19 cellular contexts compared by ENCODE assay signal in genomic region chr6:39847216-39847615, GRCh38. TPM values are rescaled to one million over a fixed set of nuclear protein-coding genes. Genes with fewer than 3 reads are reported as not detected.
DNase-seq lines count a peak whose midpoint lies in the region; ATAC-seq and TF ChIP-seq lines count a peak whose summit lies in the region.
"Had no signal": no experiment of that assay in that cellular context is flagged by ENCODE, and none has a peak within 500 bp of the region (broad histone marks: within the 10 kb centered on the region; RNA-seq: fewer than 3 reads in every experiment).

No MANE protein-coding gene starts in this region.

- H3K27me3 ChIP-seq in right atrium auricular region, result no peaks in the 10 kb centered on the region
- no peaks in the 10 kb centered on the region for H3K27me3 ChIP-seq in gastrocnemius medialis
- H3K27me3 ChIP-seq: cardiac muscle cell, vagina had no signal

- DNase-seq in GM03348 (ENCODE audit: low spot score) (peak; percentile 17), coronary artery (ENCODE audit: low spot score) (peak; percentile 80), right atrium auricular region (ENCODE audit: low spot score) (peak; percentile 62), gastrocnemius medialis (no peak), DMS79 (lab: John Stamatoyannopoulos, UW) (no peak), GDM1 (lab: John Stamatoyannopoulos, UW) (no peak), NOMO-1 treated with dmso at 0.1 percent for 144 hours (lab: John Stamatoyannopoulos, UW; ENCODE audit: unreplicated experiment) (no peak), 8988T (no peak)
- DNase-seq: ACHN; activated CD4-positive, alpha-beta T cell treated with anti-CD3 and anti-CD28 coated beads, Interleukin-2, amount 10 ng/mL, durations not matched to agents 24 days and 14 days; CD8-positive, alpha-beta T cell; EL; NCI-H2107; NCI-H526 treated with DMSO at 0.1 percent for 48 hours had no signal

- H3K36me3 ChIP-seq in right atrium auricular region (no peaks in the 10 kb centered on the region), gastrocnemius medialis (no peaks in the 10 kb centered on the region)
- H3K36me3 ChIP-seq: cardiac muscle cell, vagina had no signal

- intact Hi-C loops in gastrocnemius medialis (cut with DNase I; ENCODE audit: low total_unique reads), result no loop called here

- no peak for ATAC-seq in gastrocnemius medialis
- ATAC-seq: CD8-positive, alpha-beta T cell; K562; Panc1 had no signal

- no peaks in the 10 kb centered on the region for H3K9me3 ChIP-seq in right atrium auricular region
- H3K9me3 ChIP-seq in gastrocnemius medialis, result no peaks in the 10 kb centered on the region
- H3K9me3 ChIP-seq: vagina had no signal

- in situ Hi-C loops in gastrocnemius medialis (cut with MboI; ENCODE audit: low sequenced_read_pairs in 4 of 4), result no loop called here

- peak overlapping the region; percentile 21 for H3K4me3 ChIP-seq in coronary artery
- no peak overlapping the region for H3K4me3 ChIP-seq in right atrium auricular region
- no peak overlapping the region for H3K4me3 ChIP-seq in gastrocnemius medialis
- H3K4me3 ChIP-seq: cardiac muscle cell, K562, skin epidermis, vagina had no signal

- TF ChIP-seq CTCF in coronary artery (IDR thresholded peaks at IDR 0.05) (no peak), right atrium auricular region (IDR thresholded peaks at IDR 0.05) (no peak), gastrocnemius medialis (IDR thresholded peaks at IDR 0.05 in 4 of 5, conservative IDR thresholded peaks at IDR 0.05 in 1 of 5) (no peak)

- no peak for TF ChIP-seq POLR2A in gastrocnemius medialis (IDR thresholded peaks at IDR 0.05)

- H3K4me1 ChIP-seq in right atrium auricular region (peaks cover 0 to 43% of the 10 kb centered on the region in 2 donors), gastrocnemius medialis (peaks cover 6 to 49% of the 10 kb centered on the region in 2 donors)

- H3K27ac ChIP-seq in coronary artery (peak overlapping the region; percentile 48 to 65), right atrium auricular region (peak overlapping the region in 1 of 2 donors; percentile 29), gastrocnemius medialis (peak overlapping the region in 3 of 4 donors; percentile 1 to 28 (median 17))
- H3K27ac ChIP-seq: cardiac muscle cell, vagina had no signal

RNA-seq across cellular contexts. Expression of gene DAAM2, which starts 55.0 kb away (rescaled TPM):
- 1 to 10 TPM; 8.3 to 9.7 TPM for total RNA-seq in right atrium auricular region
- 10 to 100 TPM; 25.9 to 84.0 (median 48.5) TPM for total RNA-seq in gastrocnemius medialis
- total RNA-seq: activated CD4-positive, alpha-beta T cell treated with anti-CD3 and anti-CD28 coated beads, Interleukin-2, amount 10 ng/mL, durations not matched to agents 24 days and 14 days; CD8-positive, alpha-beta T cell had no signal

Comparison
In these comparisons a context has a peak if more than half of its experiments do, and no peak if none do; other contexts are left out.
1. DNase-seq: peak in GM03348 (single experiment), coronary artery (single experiment) and right atrium auricular region (single experiment); none in gastrocnemius medialis (0 of 2), DMS79 (single experiment), GDM1 (single experiment), NOMO-1 treated with dmso at 0.1 percent for 144 hours (single experiment) and 8988T (single experiment).